28 cellular contexts compared by ENCODE assay signal in the genomic region with DNA sequence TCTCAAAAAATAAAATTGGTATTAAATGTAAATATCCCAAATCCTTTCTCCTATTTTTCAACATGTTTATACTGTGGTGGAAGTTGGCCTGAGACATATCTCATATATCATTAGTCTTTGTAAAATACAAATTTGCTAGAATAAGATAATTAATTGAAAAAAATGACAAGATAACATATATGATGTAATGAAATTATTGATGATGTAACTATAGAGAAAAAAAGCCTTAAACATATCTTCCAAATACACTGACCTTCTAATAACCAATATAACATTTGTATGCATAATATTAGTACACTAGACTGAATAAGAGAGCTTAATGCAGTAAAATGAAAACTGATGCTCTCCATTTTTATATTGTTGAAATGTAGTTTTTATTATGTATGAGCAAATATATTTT.
"Had no signal": no experiment of that assay in that cellular context is flagged by ENCODE, and none has a peak within 500 bp of the region (broad histone marks: within the 10 kb centered on the region; RNA-seq: fewer than 3 reads in every experiment).

No MANE protein-coding gene starts in this region.

- H3K36me3 Mint-ChIP-seq: stimulated activated effector memory CD8-positive, alpha-beta T cell treated with anti-CD3 and anti-CD28 coated beads, Interleukin-12 subunit alpha, Interleukin-12 subunit beta, amount 100 ng/mL, for 72 hours; stimulated activated memory B cell treated with anti-CD40 and anti-IgM and Interleukin-4, amounts not matched to agents 10 μg/mL and 1 μg/mL and 100 μg/mL, for 72 hours; stimulated activated naive B cell treated with anti-CD40 and anti-IgM and Interleukin-4, amounts not matched to agents 10 μg/mL and 1 μg/mL and 100 μg/mL, for 72 hours had no signal

- FAIRE-seq: urothelium cell line had no signal

- H3K4me1 ChIP-seq: stomach, suprapubic skin, testis, thyroid gland, tibial nerve, upper lobe of left lung, upper lobe of right lung, uterus, vagina had no signal

- H3K27me3 ChIP-seq: stomach, suprapubic skin, testis, thyroid gland, tibial artery, tibial nerve, transverse colon, upper lobe of left lung, upper lobe of right lung, uterus, vagina had no signal

- H3K4me1 Mint-ChIP-seq: stimulated activated effector memory CD8-positive, alpha-beta T cell treated with anti-CD3 and anti-CD28 coated beads, Interleukin-12 subunit alpha, Interleukin-12 subunit beta, amount 100 ng/mL, for 72 hours; stimulated activated memory B cell treated with anti-CD40 and anti-IgM and Interleukin-4, amounts not matched to agents 10 μg/mL and 1 μg/mL and 100 μg/mL, for 72 hours; stimulated activated naive B cell treated with anti-CD40 and anti-IgM and Interleukin-4, amounts not matched to agents 10 μg/mL and 1 μg/mL and 100 μg/mL, for 72 hours; stimulated activated naive CD8-positive, alpha-beta T cell treated with anti-CD3 and anti-CD28 coated beads, Interleukin-15, amount 100 ng/mL, for 72 hours had no signal

- H3K27me3 Mint-ChIP-seq: stimulated activated memory B cell treated with anti-CD40 and anti-IgM and Interleukin-4, amounts not matched to agents 10 μg/mL and 1 μg/mL and 100 μg/mL, for 72 hours; stimulated activated naive B cell treated with anti-CD40 and anti-IgM and Interleukin-4, amounts not matched to agents 10 μg/mL and 1 μg/mL and 100 μg/mL, for 72 hours; stimulated activated naive CD8-positive, alpha-beta T cell treated with anti-CD3 and anti-CD28 coated beads, Interleukin-15, amount 100 ng/mL, for 72 hours; stimulated activated naive CD8-positive, alpha-beta T cell treated with anti-CD3 and anti-CD28 coated beads, Interleukin-15, Interleukin-2, amounts not matched to agents 100 ng/mL and 50 ng/mL, for 24 hours had no signal

- H3K4me3 Mint-ChIP-seq: stimulated activated effector memory CD8-positive, alpha-beta T cell treated with anti-CD3 and anti-CD28 coated beads, Interleukin-12 subunit alpha, Interleukin-12 subunit beta, amount 100 ng/mL, for 72 hours; stimulated activated memory B cell treated with anti-CD40 and anti-IgM and Interleukin-4, amounts not matched to agents 10 μg/mL and 1 μg/mL and 100 μg/mL, for 72 hours; stimulated activated naive B cell treated with anti-CD40 and anti-IgM and Interleukin-4, amounts not matched to agents 10 μg/mL and 1 μg/mL and 100 μg/mL, for 72 hours; stimulated activated naive CD8-positive, alpha-beta T cell treated with anti-CD3 and anti-CD28 coated beads, Interleukin-15, amount 100 ng/mL, for 72 hours; stimulated activated naive CD8-positive, alpha-beta T cell treated with anti-CD3 and anti-CD28 coated beads, Interleukin-15, Interleukin-2, amounts not matched to agents 100 ng/mL and 50 ng/mL, for 24 hours had no signal

- H3K9me3 ChIP-seq: stomach, suprapubic skin, testis, thoracic aorta, thyroid gland, tibial artery, tibial nerve, transverse colon, upper lobe of left lung, upper lobe of right lung, uterus, vagina had no signal

- H3K27ac ChIP-seq: stomach, suprapubic skin, testis, thoracic aorta, thyroid gland, tibial artery, tibial nerve, transverse colon, upper lobe of left lung, upper lobe of right lung, uterus, vagina had no signal

- H3K27ac Mint-ChIP-seq: stimulated activated effector memory CD8-positive, alpha-beta T cell treated with anti-CD3 and anti-CD28 coated beads, Interleukin-12 subunit alpha, Interleukin-12 subunit beta, amount 100 ng/mL, for 72 hours; stimulated activated memory B cell treated with anti-CD40 and anti-IgM and Interleukin-4, amounts not matched to agents 10 μg/mL and 1 μg/mL and 100 μg/mL, for 72 hours; stimulated activated naive B cell treated with anti-CD40 and anti-IgM and Interleukin-4, amounts not matched to agents 10 μg/mL and 1 μg/mL and 100 μg/mL, for 72 hours; stimulated activated naive CD8-positive, alpha-beta T cell treated with anti-CD3 and anti-CD28 coated beads, Interleukin-15, amount 100 ng/mL, for 72 hours; stimulated activated naive CD8-positive, alpha-beta T cell treated with anti-CD3 and anti-CD28 coated beads, Interleukin-15, Interleukin-2, amounts not matched to agents 100 ng/mL and 50 ng/mL, for 24 hours had no signal

- ATAC-seq: stimulated activated effector memory CD8-positive, alpha-beta T cell treated with anti-CD3 and anti-CD28 coated beads, Interleukin-12 subunit alpha, Interleukin-12 subunit beta, amount 100 ng/mL, for 72 hours; stimulated activated memory B cell treated with anti-CD40 and anti-IgM and Interleukin-4, amounts not matched to agents 10 μg/mL and 1 μg/mL and 100 μg/mL, for 72 hours; stimulated activated naive B cell treated with anti-CD40 and anti-IgM and Interleukin-4, amounts not matched to agents 10 μg/mL and 1 μg/mL and 100 μg/mL, for 72 hours; stimulated activated naive CD8-positive, alpha-beta T cell treated with anti-CD3 and anti-CD28 coated beads, Interleukin-15, amount 100 ng/mL, for 72 hours; stimulated activated naive CD8-positive, alpha-beta T cell treated with anti-CD3 and anti-CD28 coated beads, Interleukin-15, Interleukin-2, amounts not matched to agents 100 U/mL and 50 U/mL, for 24 hours; upper lobe of right lung had no signal

- H3K36me3 ChIP-seq: stomach, suprapubic skin, thoracic aorta, thyroid gland, tibial artery, tibial nerve, transverse colon, upper lobe of left lung, upper lobe of right lung, uterus, vagina had no signal

- DNase-seq: stimulated activated CD4-positive, alpha-beta T cell treated with anti-CD3 and anti-CD28 coated beads, Interleukin-2, amount 100 ng/mL, for 48 hours; stimulated activated CD4-positive, alpha-beta T cell treated with anti-CD3 and anti-CD28 coated beads, Interleukin-4, amount 100 ng/mL, for 1 hour; stimulated activated CD4-positive, alpha-beta T cell treated with anti-CD3 and anti-CD28 coated beads, Interleukin-4, amount 100 ng/mL, for 24 hours; stimulated activated CD4-positive, alpha-beta T cell treated with anti-CD3 and anti-CD28 coated beads, Interleukin-4, amount 100 ng/mL, for 4 hours; stimulated activated CD8-positive, alpha-beta memory T cell treated with anti-CD3 and anti-CD28 coated beads, Interleukin-4, amount 100 ng/mL, for 48 hours; stimulated activated naive B cell treated with anti-CD40 and anti-IgM and Interleukin-4, amounts not matched to agents 10 μg/mL and 1 μg/mL and 100 μg/mL, for 72 hours; stimulated activated naive CD4-positive, alpha-beta T cell; stimulated activated naive CD4-positive, alpha-beta T cell treated with Interleukin-2 at 50 U/mL for 16 hours; stimulated activated naive CD8-positive, alpha-beta T cell treated with anti-CD3 and anti-CD28 coated beads, Interleukin-15, amount 100 ng/mL, for 72 hours; stimulated activated naive CD8-positive, alpha-beta T cell treated with anti-CD3 and anti-CD28 coated beads, Interleukin-15, Interleukin-2, amounts not matched to agents 100 U/mL and 50 U/mL, for 24 hours; stomach; substantia nigra; testis; thyroid gland; tibial artery; transverse colon; trophoblast cell; upper lobe of left lung; upper lobe of right lung; uterus had no signal

- H3K4me3 ChIP-seq: stomach, suprapubic skin, testis, thoracic aorta, thyroid gland, tibial artery, tibial nerve, transverse colon, upper lobe of left lung, upper lobe of right lung, uterus, vagina had no signal

- H3K9me3 Mint-ChIP-seq: stimulated activated effector memory CD8-positive, alpha-beta T cell treated with anti-CD3 and anti-CD28 coated beads, Interleukin-12 subunit alpha, Interleukin-12 subunit beta, amount 100 ng/mL, for 72 hours; stimulated activated memory B cell treated with anti-CD40 and anti-IgM and Interleukin-4, amounts not matched to agents 10 μg/mL and 1 μg/mL and 100 μg/mL, for 72 hours; stimulated activated naive B cell treated with anti-CD40 and anti-IgM and Interleukin-4, amounts not matched to agents 10 μg/mL and 1 μg/mL and 100 μg/mL, for 72 hours; stimulated activated naive CD8-positive, alpha-beta T cell treated with anti-CD3 and anti-CD28 coated beads, Interleukin-15, amount 100 ng/mL, for 72 hours; stimulated activated naive CD8-positive, alpha-beta T cell treated with anti-CD3 and anti-CD28 coated beads, Interleukin-15, Interleukin-2, amounts not matched to agents 100 ng/mL and 50 ng/mL, for 24 hours had no signal
